In genomic region chr14:72864712-72865365, GRCh38 we compare ENCODE assay signal across 1 cellular context.
TF ChIP-seq lines count a peak whose summit lies in the region.

No MANE protein-coding gene starts in this region.

TF ChIP-seq in HepG2, 621 proteins besides CTCF, POLR2A, EP300 and RAD21:
- TF ChIP-seq, protein P1, sequence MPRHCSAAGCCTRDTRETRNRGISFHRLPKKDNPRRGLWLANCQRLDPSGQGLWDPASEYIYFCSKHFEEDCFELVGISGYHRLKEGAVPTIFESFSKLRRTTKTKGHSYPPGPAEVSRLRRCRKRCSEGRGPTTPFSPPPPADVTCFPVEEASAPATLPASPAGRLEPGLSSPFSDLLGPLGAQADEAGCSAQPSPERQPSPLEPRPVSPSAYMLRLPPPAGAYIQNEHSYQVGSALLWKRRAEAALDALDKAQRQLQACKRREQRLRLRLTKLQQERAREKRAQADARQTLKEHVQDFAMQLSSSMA (CRISPR knock-in tag; IDR thresholded peaks at IDR 0.05) = no peak
- TF ChIP-seq FLYWCH1 (CRISPR knock-in tag; IDR thresholded peaks at IDR 0.05) (no peak), HNF4A (CRISPR knock-in tag; IDR thresholded peaks at IDR 0.05) (0 out of 2 replicates have a peak, but pooled peaks have one; percentile 22), ZNF776 (CRISPR knock-in tag; IDR thresholded peaks at IDR 0.05) (no peak)
TF ChIP-seq in HepG2: peak in this region for 1.
